ENCODE assay signal across 31 cellular contexts in the genomic region with DNA sequence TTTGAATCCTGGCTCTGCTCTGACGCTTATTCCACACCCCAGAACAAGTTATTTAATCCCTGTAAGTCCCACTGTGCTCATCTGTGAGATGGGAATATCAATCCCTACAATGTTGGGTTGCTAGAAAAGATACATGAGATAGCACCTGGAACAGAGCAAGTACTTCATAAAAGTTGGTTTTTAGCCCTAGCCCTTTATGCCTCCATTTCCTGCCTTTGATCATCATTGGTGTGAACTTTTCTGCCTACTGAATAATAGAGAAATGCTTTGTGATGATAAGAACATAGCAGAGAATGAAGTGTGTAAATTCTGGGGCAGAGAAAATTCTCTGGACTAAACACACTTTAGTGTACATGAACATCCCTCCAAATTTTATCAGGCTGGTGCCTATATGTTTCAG.
"Had no signal": no experiment of that assay in that cellular context is flagged by ENCODE, and none has a peak within 500 bp of the region (broad histone marks: within the 10 kb centered on the region; RNA-seq: fewer than 3 reads in every experiment).

No MANE protein-coding gene starts in this region.

- H3K27ac Mint-ChIP-seq: activated B cell treated with CpG ODN at 0.5 μM for 24 hours; activated CD4-positive, alpha-beta memory T cell treated with anti-CD3 and anti-CD28 coated beads, Interleukin-2, amount 10 ng/mL, durations not matched to agents 7 days and 5 days; activated CD8-positive, alpha-beta memory T cell treated with anti-CD3 and anti-CD28 coated beads, Interleukin-2, amount 10 ng/mL, durations not matched to agents 7 days and 5 days; activated naive CD4-positive, alpha-beta T cell treated with anti-CD3 and anti-CD28 coated beads, Interleukin-2, amount 10 ng/mL, durations not matched to agents 7 days and 5 days; activated naive CD8-positive, alpha-beta T cell; activated naive CD8-positive, alpha-beta T cell treated with anti-CD3 and anti-CD28 coated beads, Interleukin-2, amount 50 U/mL, for 24 hours; T-cell had no signal

- H3K27me3 Mint-ChIP-seq: activated B cell treated with CpG ODN at 0.5 μM for 24 hours; activated CD4-positive, alpha-beta memory T cell treated with anti-CD3 and anti-CD28 coated beads, Interleukin-2, amount 10 ng/mL, durations not matched to agents 7 days and 5 days; activated CD8-positive, alpha-beta memory T cell treated with anti-CD3 and anti-CD28 coated beads, Interleukin-2, amount 10 ng/mL, durations not matched to agents 7 days and 5 days; activated naive CD4-positive, alpha-beta T cell treated with anti-CD3 and anti-CD28 coated beads, Interleukin-2, amount 10 ng/mL, durations not matched to agents 7 days and 5 days; activated naive CD8-positive, alpha-beta T cell; activated naive CD8-positive, alpha-beta T cell treated with anti-CD3 and anti-CD28 coated beads, Interleukin-2, amount 50 U/mL, for 24 hours; brain had no signal

- H3K4me3 ChIP-seq: Peyer's patch had no signal

- H3K36me3 Mint-ChIP-seq: activated CD8-positive, alpha-beta memory T cell treated with anti-CD3 and anti-CD28 coated beads, Interleukin-2, amount 10 ng/mL, durations not matched to agents 7 days and 5 days; activated naive CD4-positive, alpha-beta T cell treated with anti-CD3 and anti-CD28 coated beads, Interleukin-2, amount 10 ng/mL, durations not matched to agents 7 days and 5 days; activated naive CD8-positive, alpha-beta T cell; brain; T-cell had no signal

- H3K4me1 Mint-ChIP-seq: activated B cell treated with CpG ODN at 0.5 μM for 24 hours had no signal

- DNase-seq: activated B cell treated with CpG ODN at 0.5 μM for 24 hours; activated CD4-positive, alpha-beta memory T cell treated with anti-CD3 and anti-CD28 coated beads, Interleukin-2, amount 10 ng/mL, durations not matched to agents 7 days and 5 days; activated CD4-positive, alpha-beta T cell treated with anti-CD3 and anti-CD28 coated beads for 1 hour; activated CD4-positive, alpha-beta T cell treated with anti-CD3 and anti-CD28 coated beads for 48 hours; activated CD8-positive, alpha-beta memory T cell treated with anti-CD3 and anti-CD28 coated beads for 24 hours; activated CD8-positive, alpha-beta memory T cell treated with anti-CD3 and anti-CD28 coated beads, Interleukin-2, amount 10 ng/mL, durations not matched to agents 7 days and 5 days; activated CD8-positive, alpha-beta memory T cell treated with anti-CD3 and anti-CD28 coated beads, Interleukin-2, amount 50 U/mL, for 48 hours; activated effector memory CD4-positive, alpha-beta T cell treated with Interleukin-2 at 50 U/mL for 16 hours; activated naive CD4-positive, alpha-beta T cell treated with anti-CD3 and anti-CD28 coated beads, Interleukin-2, amount 10 ng/mL, durations not matched to agents 7 days and 5 days; activated naive CD8-positive, alpha-beta T cell treated with anti-CD3 and anti-CD28 coated beads, Interleukin-2, amount 50 U/mL, for 24 hours; activated T-cell treated with anti-CD3 and anti-CD28 coated beads, Interleukin-2, amount 50 U/mL, for 48 hours; anterior cingulate cortex; central memory CD4-positive, alpha-beta T cell; NCI-H1092 treated with DMSO at 0.1 percent for 48 hours; NCI-H1417; NCI-H146; NCI-H187; NCI-H2029 treated with DMSO at 0.1 percent for 48 hours; NCI-H2171 treated with DMSO at 0.1 percent for 48 hours; NCI-H2227 treated with DMSO at 0.1 percent for 48 hours; NCI-H524 treated with DMSO at 0.1 percent for 48 hours; Peyer's patch; RPMI8226; SIG-M5; T-cell; T-helper 17 cell had no signal

- H3K4me3 Mint-ChIP-seq: activated B cell treated with CpG ODN at 0.5 μM for 24 hours; activated CD4-positive, alpha-beta memory T cell treated with anti-CD3 and anti-CD28 coated beads, Interleukin-2, amount 10 ng/mL, durations not matched to agents 7 days and 5 days; activated CD8-positive, alpha-beta memory T cell treated with anti-CD3 and anti-CD28 coated beads, Interleukin-2, amount 10 ng/mL, durations not matched to agents 7 days and 5 days; activated naive CD4-positive, alpha-beta T cell treated with anti-CD3 and anti-CD28 coated beads, Interleukin-2, amount 10 ng/mL, durations not matched to agents 7 days and 5 days; activated naive CD8-positive, alpha-beta T cell; activated naive CD8-positive, alpha-beta T cell treated with anti-CD3 and anti-CD28 coated beads, Interleukin-2, amount 50 U/mL, for 24 hours; brain; T-cell had no signal

- H3K9me3 Mint-ChIP-seq: activated B cell treated with CpG ODN at 0.5 μM for 24 hours; activated CD4-positive, alpha-beta memory T cell treated with anti-CD3 and anti-CD28 coated beads, Interleukin-2, amount 10 ng/mL, durations not matched to agents 7 days and 5 days; activated naive CD4-positive, alpha-beta T cell treated with anti-CD3 and anti-CD28 coated beads, Interleukin-2, amount 10 ng/mL, durations not matched to agents 7 days and 5 days; activated naive CD8-positive, alpha-beta T cell treated with anti-CD3 and anti-CD28 coated beads, Interleukin-2, amount 50 U/mL, for 24 hours; brain; T-cell had no signal

- H3K4me1 ChIP-seq: Peyer's patch had no signal

- H3K9me3 ChIP-seq: Peyer's patch had no signal

- H3K27ac ChIP-seq: Peyer's patch, VCaP had no signal

- H3K36me3 ChIP-seq: Peyer's patch had no signal

- H3K27me3 ChIP-seq: Peyer's patch had no signal

- ATAC-seq: activated CD8-positive, alpha-beta memory T cell treated with anti-CD3 and anti-CD28 coated beads, Interleukin-2, amount 10 ng/mL, durations not matched to agents 7 days and 5 days; activated naive CD8-positive, alpha-beta T cell treated with anti-CD3 and anti-CD28 coated beads, Interleukin-2, amount 50 U/mL, for 24 hours; Right ventricle myocardium inferior; SK-N-SH treated with all-trans-retinoic acid at 6 μM for 48 hours; T-helper 17 cell had no signal
